ENCODE assay signal across 12 cellular contexts in genomic region chr12:50567926-50568325, GRCh38.
DNase-seq lines count a peak whose midpoint lies in the region; ATAC-seq and TF ChIP-seq lines count a peak whose summit lies in the region.
"Had no signal": no experiment of that assay in that cellular context is flagged by ENCODE, and none has a peak within 500 bp of the region (broad histone marks: within the 10 kb centered on the region; RNA-seq: fewer than 3 reads in every experiment).

No MANE protein-coding gene starts in this region.

- H3K9ac ChIP-seq in HUES64 (ENCODE audit: low read depth, low read length) = no peak overlapping the region

- no peaks in the 10 kb centered on the region for H3K9me3 ChIP-seq in HUES64 (ENCODE audit: insufficient read depth, low read depth, low read length)
- H3K9me3 ChIP-seq in breast epithelium = no peaks in the 10 kb centered on the region
- H3K9me3 ChIP-seq in lung (ENCODE audit: control insufficient read depth in 2 of 2, insufficient read depth in 1 of 2, low read length in 1 of 2) = no peaks in the 10 kb centered on the region
- no peaks in the 10 kb centered on the region for H3K9me3 ChIP-seq in suprapubic skin
- H3K9me3 ChIP-seq: Peyer's patch had no signal

- H3K4me3 ChIP-seq in HUES64 (ENCODE audit: low read length) (no peak overlapping the region), breast epithelium (peak overlapping the region in 1 of 3 donors; percentile 1), lung (no peak overlapping the region), suprapubic skin (no peak overlapping the region)
- H3K4me3 ChIP-seq: Peyer's patch had no signal

- ATAC-seq in lung (ENCODE audit: insufficient read depth, low FRiP score) = no peak

- TF ChIP-seq EP300 in suprapubic skin (IDR thresholded peaks at IDR 0.05) = no peak

- DNase-seq in breast epithelium (ENCODE audit: low spot score in 2 of 2) (no peak), lung (ENCODE audit: low spot score) (no peak), suprapubic skin (ENCODE audit: low spot score in 2 of 2) (no peak), NCI-H1105 treated with DMSO at 0.1 percent for 48 hours (lab: John Stamatoyannopoulos, UW) (no peak), DMS 273 treated with DMSO at 0.1 percent for 48 hours (lab: John Stamatoyannopoulos, UW) (no peak), Kasumi-1 (lab: John Stamatoyannopoulos, UW) (no peak)
- no peak for DNase-seq in activated CD8-positive, alpha-beta memory T cell treated with anti-CD3 and anti-CD28 coated beads for 24 hours
- DNase-seq: dermis blood vessel endothelial cell; NCI-H1048; Peyer's patch; stimulated activated CD4-positive, alpha-beta T cell treated with anti-CD3 and anti-CD28 coated beads, Interleukin-4, amount 100 ng/mL, for 24 hours had no signal

- no peak for TF ChIP-seq POLR2A in breast epithelium (IDR thresholded peaks at IDR 0.05)
- TF ChIP-seq POLR2A in suprapubic skin (IDR thresholded peaks at IDR 0.05) = no peak

- intact Hi-C loops in breast epithelium (cut with DNase I; ENCODE audit: low total_unique reads) = no loop called here

- peaks cover 36% of the 10 kb centered on the region for H3K4me1 ChIP-seq in HUES64 (ENCODE audit: insufficient read depth, low read length)
- peaks cover 9 to 38% of the 10 kb centered on the region in 2 donors for H3K4me1 ChIP-seq in breast epithelium
- peaks cover 7 to 19% of the 10 kb centered on the region in 2 donors for H3K4me1 ChIP-seq in lung (ENCODE audit: control insufficient read depth in 2 of 2, insufficient read depth in 2 of 2, low read length in 2 of 2)
- H3K4me1 ChIP-seq in suprapubic skin = peaks cover 62% of the 10 kb centered on the region

- 62% methylated on average over 1 of the region's 1 CpG for WGBS in HUES64
- WGBS in lung, 2 donors = 38 to 78% methylated on average over 1 of the region's 1 CpG
- WGBS in suprapubic skin = 38% methylated on average over 1 of the region's 1 CpG

- H3K27ac ChIP-seq in HUES64 (ENCODE audit: low read depth, low read length) (peak overlapping the region; percentile 51; the same call in 1 of the 2 replicates), breast epithelium (peak overlapping the region; percentile 75 to 80), lung (ENCODE audit: low read depth in 1 of 2, low read length in 1 of 2) (peak overlapping the region; percentile 63 to 68), suprapubic skin (peak overlapping the region; percentile 66)

- TF ChIP-seq CTCF in breast epithelium (IDR thresholded peaks at IDR 0.05) = no peak
- TF ChIP-seq CTCF in lung (IDR thresholded peaks at IDR 0.05; ENCODE audit: control extremely low read depth, extremely low read depth) = no peak
- no peak for TF ChIP-seq CTCF in suprapubic skin (IDR thresholded peaks at IDR 0.05)

- H3K27me3 ChIP-seq in HUES64 (ENCODE audit: insufficient read depth, low read length) (no peaks in the 10 kb centered on the region), breast epithelium (no peaks in the 10 kb centered on the region), lung (ENCODE audit: control insufficient read depth, insufficient read depth) (no peaks in the 10 kb centered on the region), suprapubic skin (no peaks in the 10 kb centered on the region)
- H3K27me3 ChIP-seq: Peyer's patch had no signal

- no peaks in the 10 kb centered on the region for H3K36me3 ChIP-seq in HUES64 (ENCODE audit: insufficient read depth, low read length)
- no peaks in the 10 kb centered on the region for H3K36me3 ChIP-seq in breast epithelium
- no peaks in the 10 kb centered on the region for H3K36me3 ChIP-seq in lung (ENCODE audit: control insufficient read depth in 2 of 2, insufficient read depth in 2 of 2, low read length in 2 of 2)
- H3K36me3 ChIP-seq in suprapubic skin = no peaks in the 10 kb centered on the region
- H3K36me3 ChIP-seq: Peyer's patch had no signal
